ENCODE assay signal across 6 cellular contexts in genomic region chr12:113186033-113186365, GRCh38. TPM values are rescaled to one million over a fixed set of nuclear protein-coding genes. Genes with fewer than 3 reads are reported as not detected.
DNase-seq lines count a peak whose midpoint lies in the region; ATAC-seq and TF ChIP-seq lines count a peak whose summit lies in the region.

No MANE protein-coding gene starts in this region.

- H3K4me3 Mint-ChIP-seq in activated CD4-positive, alpha-beta T cell treated with anti-CD3 and anti-CD28 coated beads, Interleukin-2, amount 10 ng/mL, durations not matched to agents 7 days and 5 days: peak overlapping the region; percentile 97
- H3K4me3 Mint-ChIP-seq in central memory CD8-positive, alpha-beta T cell: peak overlapping the region; percentile 86

- H3K9me3 Mint-ChIP-seq in activated CD4-positive, alpha-beta T cell treated with anti-CD3 and anti-CD28 coated beads, Interleukin-2, amount 10 ng/mL, durations not matched to agents 7 days and 5 days: no peaks in the 10 kb centered on the region
- no peaks in the 10 kb centered on the region for H3K9me3 Mint-ChIP-seq in central memory CD8-positive, alpha-beta T cell

- H2AFZ ChIP-seq in parathyroid adenoma: peak overlapping the region; percentile 100

- DNase-seq in activated CD4-positive, alpha-beta T cell treated with anti-CD3 and anti-CD28 coated beads, Interleukin-2, amount 10 ng/mL, durations not matched to agents 7 days and 5 days: no peak
- DNase-seq in activated CD4-positive, alpha-beta T cell treated with anti-CD3 and anti-CD28 coated beads, Interleukin-2, amount 50 U/mL, for 4 hours: no peak
- DNase-seq in central memory CD8-positive, alpha-beta T cell (ENCODE audit: low spot score in 2 of 2): no peak
- DNase-seq in GM20000 (ENCODE audit: low spot score): no peak

- peak overlapping the region; percentile 86 for H3K4me2 ChIP-seq in parathyroid adenoma (ENCODE audit: low read length)

- TF ChIP-seq CTCF in parathyroid adenoma (IDR thresholded peaks at IDR 0.05): no peak
- no peak for TF ChIP-seq CTCF in GM20000 (IDR thresholded peaks at IDR 0.05; ENCODE audit: extremely low read depth, missing control alignments)

- no peaks in the 10 kb centered on the region for H3K9me3 ChIP-seq in parathyroid adenoma (ENCODE audit: control insufficient read depth, low read length)

- peak overlapping the region; percentile 99 for H3K4me3 ChIP-seq in parathyroid adenoma (ENCODE audit: low read depth, low read length)

- peaks cover 26% of the 10 kb centered on the region for H3K36me3 Mint-ChIP-seq in activated CD4-positive, alpha-beta T cell treated with anti-CD3 and anti-CD28 coated beads, Interleukin-2, amount 10 ng/mL, durations not matched to agents 7 days and 5 days (ENCODE audit: low read depth)
- peaks cover 22% of the 10 kb centered on the region for H3K36me3 Mint-ChIP-seq in central memory CD8-positive, alpha-beta T cell (ENCODE audit: insufficient read depth)

- peaks cover 13% of the 10 kb centered on the region for H3K4me1 ChIP-seq in parathyroid adenoma

- CTCF ChIA-PET in activated CD4-positive, alpha-beta T cell treated with anti-CD3 and anti-CD28 coated beads, Interleukin-2, amount 10 ng/mL, durations not matched to agents 7 days and 5 days (lab: Charles Lee): interaction anchor here (0.5 to 3.0 kb wide), 5 partner anchors 8 to 33 kb away, joined by 3 to 16 read pairs (median 5); no protein-coding TSS in a partner anchor

- no peaks in the 10 kb centered on the region for H3K27me3 ChIP-seq in parathyroid adenoma (ENCODE audit: control insufficient read depth, insufficient read depth, low read length)

- H3K27ac Mint-ChIP-seq in activated CD4-positive, alpha-beta T cell treated with anti-CD3 and anti-CD28 coated beads, Interleukin-2, amount 10 ng/mL, durations not matched to agents 7 days and 5 days: peak overlapping the region; percentile 97
- H3K27ac Mint-ChIP-seq in central memory CD8-positive, alpha-beta T cell (ENCODE audit: low read depth): peak overlapping the region; percentile 91

- no peaks in the 10 kb centered on the region for H3K27me3 Mint-ChIP-seq in activated CD4-positive, alpha-beta T cell treated with anti-CD3 and anti-CD28 coated beads, Interleukin-2, amount 10 ng/mL, durations not matched to agents 7 days and 5 days
- no peaks in the 10 kb centered on the region for H3K27me3 Mint-ChIP-seq in central memory CD8-positive, alpha-beta T cell

- peaks cover 14% of the 10 kb centered on the region for H3K79me2 ChIP-seq in parathyroid adenoma

- H3K9ac ChIP-seq in parathyroid adenoma: peak overlapping the region; percentile 98

- POLR2A ChIA-PET in activated CD4-positive, alpha-beta T cell treated with anti-CD3 and anti-CD28 coated beads, Interleukin-2, amount 10 ng/mL, durations not matched to agents 7 days and 5 days (lab: Charles Lee): no interaction called here

- H3K4me1 Mint-ChIP-seq in activated CD4-positive, alpha-beta T cell treated with anti-CD3 and anti-CD28 coated beads, Interleukin-2, amount 10 ng/mL, durations not matched to agents 7 days and 5 days: peaks cover 43% of the 10 kb centered on the region
- peaks cover 26% of the 10 kb centered on the region for H3K4me1 Mint-ChIP-seq in central memory CD8-positive, alpha-beta T cell

- no peak for ATAC-seq in central memory CD8-positive, alpha-beta T cell (replicated peaks; ENCODE audit: extremely low read depth, poor library complexity, severe bottlenecking)
- ATAC-seq in HG02623 (IDR thresholded peaks at IDR 0.05; ENCODE audit: unreplicated experiment): no peak

- H3K36me3 ChIP-seq in parathyroid adenoma (ENCODE audit: control insufficient read depth, insufficient read depth, low read length): no peaks in the 10 kb centered on the region

- H3K27ac ChIP-seq in parathyroid adenoma: no peak overlapping the region

RNA-seq across cellular contexts. Expression of gene RITA1, which starts 0.5 kb away (rescaled TPM):
- total RNA-seq in activated CD4-positive, alpha-beta T cell treated with anti-CD3 and anti-CD28 coated beads, Interleukin-2, amount 10 ng/mL, durations not matched to agents 7 days and 5 days: 10 to 100 TPM; 17.0 to 18.0 TPM

RNA-seq across cellular contexts. Expression of gene DDX54, which starts 0.7 kb away (rescaled TPM):
- 10 to 100 TPM; 65.6 to 72.0 TPM for total RNA-seq in activated CD4-positive, alpha-beta T cell treated with anti-CD3 and anti-CD28 coated beads, Interleukin-2, amount 10 ng/mL, durations not matched to agents 7 days and 5 days

RNA-seq across cellular contexts. Expression of gene TPCN1, which starts 35.3 kb away (rescaled TPM):
- 10 to 100 TPM; 18.6 to 20.9 TPM for total RNA-seq in activated CD4-positive, alpha-beta T cell treated with anti-CD3 and anti-CD28 coated beads, Interleukin-2, amount 10 ng/mL, durations not matched to agents 7 days and 5 days

RNA-seq across cellular contexts. Expression of gene CFAP73, which starts 36.5 kb away (rescaled TPM):
- total RNA-seq in activated CD4-positive, alpha-beta T cell treated with anti-CD3 and anti-CD28 coated beads, Interleukin-2, amount 10 ng/mL, durations not matched to agents 7 days and 5 days: under 1 TPM; 0.37 to 0.42 TPM

RNA-seq across cellular contexts. Expression of gene RASAL1, which starts 50.4 kb away (rescaled TPM):
- total RNA-seq in activated CD4-positive, alpha-beta T cell treated with anti-CD3 and anti-CD28 coated beads, Interleukin-2, amount 10 ng/mL, durations not matched to agents 7 days and 5 days: under 1 TPM; 0.20 to 0.40 TPM
